ENCODE assay signal across 1 cellular context in the genomic region with DNA sequence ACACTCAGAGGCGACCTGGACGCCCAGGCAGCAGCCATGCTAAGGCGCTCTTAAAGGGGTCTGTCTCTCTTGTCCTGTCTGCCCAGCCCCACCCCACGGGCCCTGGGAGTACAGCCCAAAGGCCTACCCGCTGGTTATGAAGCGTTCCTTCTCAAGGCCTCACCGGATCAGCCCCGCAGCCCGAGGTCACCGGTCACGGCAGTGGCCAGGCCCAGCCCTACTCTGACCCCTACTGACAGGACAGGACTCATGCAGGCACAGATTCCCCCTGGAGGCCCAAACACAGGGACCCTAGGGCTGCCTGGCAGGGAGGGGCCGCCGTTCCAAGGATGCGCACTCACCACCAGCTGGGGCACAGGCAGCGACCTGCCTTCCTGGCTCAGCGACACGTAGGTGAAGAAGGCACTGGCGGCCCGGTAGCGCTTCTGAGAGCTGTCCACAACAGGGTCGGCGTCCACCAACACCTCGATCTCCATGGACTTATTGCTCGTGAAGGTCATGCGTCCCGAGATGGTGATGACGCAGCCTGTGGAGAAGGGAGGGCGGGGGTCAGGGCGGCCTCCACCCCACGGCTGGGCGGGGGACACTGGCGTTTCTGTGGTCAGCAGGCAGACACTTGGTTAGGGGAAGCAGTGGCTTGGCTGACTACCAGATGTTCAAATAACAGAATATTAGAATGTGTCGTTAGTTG.
A peak's percentile ranks its signal among the peaks of the same experiment; 100 is the strongest.
TF ChIP-seq lines count a peak whose summit lies in the region.

No MANE protein-coding gene starts in this region.

TF ChIP-seq in HepG2, 621 proteins besides CTCF, POLR2A, EP300 and RAD21 (continued from another document):
- TF ChIP-seq MYNN (CRISPR knock-in tag; IDR thresholded peaks at IDR 0.05; ENCODE audit: low read depth), result no peak
- TF ChIP-seq, protein P1, sequence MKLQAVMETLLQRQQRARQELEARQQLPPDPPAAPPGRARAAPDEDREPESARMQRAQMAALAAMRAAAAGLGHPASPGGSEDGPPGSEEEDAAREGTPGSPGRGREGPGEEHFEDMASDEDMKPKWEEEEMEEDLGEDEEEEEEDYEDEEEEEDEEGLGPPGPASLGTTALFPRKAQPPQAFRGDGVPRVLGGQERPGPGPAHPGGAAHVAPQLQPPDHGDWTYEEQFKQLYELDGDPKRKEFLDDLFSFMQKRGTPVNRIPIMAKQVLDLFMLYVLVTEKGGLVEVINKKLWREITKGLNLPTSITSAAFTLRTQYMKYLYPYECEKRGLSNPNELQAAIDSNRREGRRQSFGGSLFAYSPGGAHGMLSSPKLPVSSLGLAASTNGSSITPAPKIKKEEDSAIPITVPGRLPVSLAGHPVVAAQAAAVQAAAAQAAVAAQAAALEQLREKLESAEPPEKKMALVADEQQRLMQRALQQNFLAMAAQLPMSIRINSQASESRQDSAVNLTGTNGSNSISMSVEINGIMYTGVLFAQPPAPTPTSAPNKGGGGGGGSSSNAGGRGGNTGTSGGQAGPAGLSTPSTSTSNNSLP (IDR thresholded peaks at IDR 0.05; ENCODE audit: low read depth, low read length), result no peak
- TF ChIP-seq KMT2A (CRISPR knock-in tag; IDR thresholded peaks at IDR 0.05), result no peak
- no peak for TF ChIP-seq ZNF7 (CRISPR knock-in tag; IDR thresholded peaks at IDR 0.05)
- no peak for TF ChIP-seq BHLHE40 (IDR thresholded peaks at IDR 0.05; ENCODE audit: low read length)
- TF ChIP-seq ZNF207 (IDR thresholded peaks at IDR 0.05; ENCODE audit: borderline replicate concordance), result no peak
- no peak for TF ChIP-seq RAD51 (IDR thresholded peaks at IDR 0.05; ENCODE audit: borderline replicate concordance)
- TF ChIP-seq ZFY (CRISPR knock-in tag; IDR thresholded peaks at IDR 0.05), result peak; percentile 64
- TF ChIP-seq, protein P2, sequence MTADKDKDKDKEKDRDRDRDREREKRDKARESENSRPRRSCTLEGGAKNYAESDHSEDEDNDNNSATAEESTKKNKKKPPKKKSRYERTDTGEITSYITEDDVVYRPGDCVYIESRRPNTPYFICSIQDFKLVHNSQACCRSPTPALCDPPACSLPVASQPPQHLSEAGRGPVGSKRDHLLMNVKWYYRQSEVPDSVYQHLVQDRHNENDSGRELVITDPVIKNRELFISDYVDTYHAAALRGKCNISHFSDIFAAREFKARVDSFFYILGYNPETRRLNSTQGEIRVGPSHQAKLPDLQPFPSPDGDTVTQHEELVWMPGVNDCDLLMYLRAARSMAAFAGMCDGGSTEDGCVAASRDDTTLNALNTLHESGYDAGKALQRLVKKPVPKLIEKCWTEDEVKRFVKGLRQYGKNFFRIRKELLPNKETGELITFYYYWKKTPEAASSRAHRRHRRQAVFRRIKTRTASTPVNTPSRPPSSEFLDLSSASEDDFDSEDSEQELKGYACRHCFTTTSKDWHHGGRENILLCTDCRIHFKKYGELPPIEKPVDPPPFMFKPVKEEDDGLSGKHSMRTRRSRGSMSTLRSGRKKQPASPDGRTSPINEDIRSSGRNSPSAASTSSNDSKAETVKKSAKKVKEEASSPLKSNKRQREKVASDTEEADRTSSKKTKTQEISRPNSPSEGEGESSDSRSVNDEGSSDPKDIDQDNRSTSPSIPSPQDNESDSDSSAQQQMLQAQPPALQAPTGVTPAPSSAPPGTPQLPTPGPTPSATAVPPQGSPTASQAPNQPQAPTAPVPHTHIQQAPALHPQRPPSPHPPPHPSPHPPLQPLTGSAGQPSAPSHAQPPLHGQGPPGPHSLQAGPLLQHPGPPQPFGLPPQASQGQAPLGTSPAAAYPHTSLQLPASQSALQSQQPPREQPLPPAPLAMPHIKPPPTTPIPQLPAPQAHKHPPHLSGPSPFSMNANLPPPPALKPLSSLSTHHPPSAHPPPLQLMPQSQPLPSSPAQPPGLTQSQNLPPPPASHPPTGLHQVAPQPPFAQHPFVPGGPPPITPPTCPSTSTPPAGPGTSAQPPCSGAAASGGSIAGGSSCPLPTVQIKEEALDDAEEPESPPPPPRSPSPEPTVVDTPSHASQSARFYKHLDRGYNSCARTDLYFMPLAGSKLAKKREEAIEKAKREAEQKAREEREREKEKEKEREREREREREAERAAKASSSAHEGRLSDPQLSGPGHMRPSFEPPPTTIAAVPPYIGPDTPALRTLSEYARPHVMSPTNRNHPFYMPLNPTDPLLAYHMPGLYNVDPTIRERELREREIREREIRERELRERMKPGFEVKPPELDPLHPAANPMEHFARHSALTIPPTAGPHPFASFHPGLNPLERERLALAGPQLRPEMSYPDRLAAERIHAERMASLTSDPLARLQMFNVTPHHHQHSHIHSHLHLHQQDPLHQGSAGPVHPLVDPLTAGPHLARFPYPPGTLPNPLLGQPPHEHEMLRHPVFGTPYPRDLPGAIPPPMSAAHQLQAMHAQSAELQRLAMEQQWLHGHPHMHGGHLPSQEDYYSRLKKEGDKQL (CRISPR knock-in tag; IDR thresholded peaks at IDR 0.05; ENCODE audit: low read depth), result no peak
- no peak for TF ChIP-seq ZIK1 (CRISPR knock-in tag; IDR thresholded peaks at IDR 0.05; ENCODE audit: borderline replicate concordance, low read depth)
- TF ChIP-seq, protein P3, sequence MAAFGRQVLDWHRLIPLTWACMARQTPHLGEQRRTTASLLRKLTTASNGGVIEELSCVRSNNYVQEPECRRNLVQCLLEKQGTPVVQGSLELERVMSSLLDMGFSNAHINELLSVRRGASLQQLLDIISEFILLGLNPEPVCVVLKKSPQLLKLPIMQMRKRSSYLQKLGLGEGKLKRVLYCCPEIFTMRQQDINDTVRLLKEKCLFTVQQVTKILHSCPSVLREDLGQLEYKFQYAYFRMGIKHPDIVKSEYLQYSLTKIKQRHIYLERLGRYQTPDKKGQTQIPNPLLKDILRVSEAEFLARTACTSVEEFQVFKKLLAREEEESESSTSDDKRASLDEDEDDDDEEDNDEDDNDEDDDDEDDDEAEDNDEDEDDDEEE (CRISPR knock-in tag; IDR thresholded peaks at IDR 0.05), result no peak
- peak; percentile 72 for TF ChIP-seq ZBTB38 (CRISPR knock-in tag; IDR thresholded peaks at IDR 0.05)
- no peak for TF ChIP-seq GTF3A (CRISPR knock-in tag; conservative IDR thresholded peaks at IDR 0.05)
- TF ChIP-seq KAT7 (CRISPR knock-in tag; IDR thresholded peaks at IDR 0.05; ENCODE audit: borderline replicate concordance), result no peak
- no peak for TF ChIP-seq FOXK1 (CRISPR knock-in tag; IDR thresholded peaks at IDR 0.05; ENCODE audit: borderline replicate concordance, low read depth)
- TF ChIP-seq ZNF674 (CRISPR knock-in tag; IDR thresholded peaks at IDR 0.05; ENCODE audit: low read depth), result no peak
- TF ChIP-seq, protein P4, sequence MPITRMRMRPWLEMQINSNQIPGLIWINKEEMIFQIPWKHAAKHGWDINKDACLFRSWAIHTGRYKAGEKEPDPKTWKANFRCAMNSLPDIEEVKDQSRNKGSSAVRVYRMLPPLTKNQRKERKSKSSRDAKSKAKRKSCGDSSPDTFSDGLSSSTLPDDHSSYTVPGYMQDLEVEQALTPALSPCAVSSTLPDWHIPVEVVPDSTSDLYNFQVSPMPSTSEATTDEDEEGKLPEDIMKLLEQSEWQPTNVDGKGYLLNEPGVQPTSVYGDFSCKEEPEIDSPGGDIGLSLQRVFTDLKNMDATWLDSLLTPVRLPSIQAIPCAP (CRISPR knock-in tag; IDR thresholded peaks at IDR 0.05; ENCODE audit: low read depth), result no peak
- no peak for TF ChIP-seq TEAD2 (CRISPR knock-in tag; IDR thresholded peaks at IDR 0.05)
- no peak for TF ChIP-seq SRSF9 (IDR thresholded peaks at IDR 0.05; ENCODE audit: borderline replicate concordance, insufficient read depth, low read depth, low read length, poor library complexity, severe bottlenecking)
- TF ChIP-seq, protein P5, sequence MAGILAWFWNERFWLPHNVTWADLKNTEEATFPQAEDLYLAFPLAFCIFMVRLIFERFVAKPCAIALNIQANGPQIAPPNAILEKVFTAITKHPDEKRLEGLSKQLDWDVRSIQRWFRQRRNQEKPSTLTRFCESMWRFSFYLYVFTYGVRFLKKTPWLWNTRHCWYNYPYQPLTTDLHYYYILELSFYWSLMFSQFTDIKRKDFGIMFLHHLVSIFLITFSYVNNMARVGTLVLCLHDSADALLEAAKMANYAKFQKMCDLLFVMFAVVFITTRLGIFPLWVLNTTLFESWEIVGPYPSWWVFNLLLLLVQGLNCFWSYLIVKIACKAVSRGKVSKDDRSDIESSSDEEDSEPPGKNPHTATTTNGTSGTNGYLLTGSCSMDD (CRISPR knock-in tag; IDR thresholded peaks at IDR 0.05), result no peak
- TF ChIP-seq ZNF235 (CRISPR knock-in tag; IDR thresholded peaks at IDR 0.05; ENCODE audit: borderline replicate concordance), result no peak
- TF ChIP-seq FIP1L1 (IDR thresholded peaks at IDR 0.05; ENCODE audit: borderline replicate concordance, insufficient read depth, low read depth, low read length), result no peak
- TF ChIP-seq CHD4 (IDR thresholded peaks at IDR 0.05; ENCODE audit: borderline replicate concordance, low read length), result no peak
- no peak for TF ChIP-seq ADNP (CRISPR knock-in tag; IDR thresholded peaks at IDR 0.05)
- no peak for TF ChIP-seq CHCHD3 (CRISPR knock-in tag; IDR thresholded peaks at IDR 0.05)
- TF ChIP-seq NR2C2 (CRISPR knock-in tag; IDR thresholded peaks at IDR 0.05; ENCODE audit: borderline replicate concordance), result peak; percentile 54; the same call in 1 of the 2 replicates
- no peak for TF ChIP-seq MED1 (CRISPR knock-in tag; IDR thresholded peaks at IDR 0.05)
- TF ChIP-seq, protein P6, sequence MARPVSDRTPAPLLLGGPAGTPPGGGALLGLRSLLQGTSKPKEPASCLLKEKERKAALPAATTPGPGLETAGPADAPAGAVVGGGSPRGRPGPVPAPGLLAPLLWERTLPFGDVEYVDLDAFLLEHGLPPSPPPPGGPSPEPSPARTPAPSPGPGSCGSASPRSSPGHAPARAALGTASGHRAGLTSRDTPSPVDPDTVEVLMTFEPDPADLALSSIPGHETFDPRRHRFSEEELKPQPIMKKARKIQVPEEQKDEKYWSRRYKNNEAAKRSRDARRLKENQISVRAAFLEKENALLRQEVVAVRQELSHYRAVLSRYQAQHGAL (CRISPR knock-in tag; IDR thresholded peaks at IDR 0.05; ENCODE audit: not compliant biosample characterization), result no peak
- no peak for TF ChIP-seq GATAD1 (CRISPR knock-in tag; IDR thresholded peaks at IDR 0.05)
- TF ChIP-seq CREM (IDR thresholded peaks at IDR 0.05), result no peak
- no peak for TF ChIP-seq CREM (CRISPR knock-in tag; IDR thresholded peaks at IDR 0.05)
- TF ChIP-seq ZNF850 (CRISPR knock-in tag; conservative IDR thresholded peaks at IDR 0.05), result no peak
- TF ChIP-seq, protein P7, sequence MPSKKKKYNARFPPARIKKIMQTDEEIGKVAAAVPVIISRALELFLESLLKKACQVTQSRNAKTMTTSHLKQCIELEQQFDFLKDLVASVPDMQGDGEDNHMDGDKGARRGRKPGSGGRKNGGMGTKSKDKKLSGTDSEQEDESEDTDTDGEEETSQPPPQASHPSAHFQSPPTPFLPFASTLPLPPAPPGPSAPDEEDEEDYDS (CRISPR knock-in tag; IDR thresholded peaks at IDR 0.05), result no peak
- no peak for TF ChIP-seq ZNF367 (CRISPR knock-in tag; IDR thresholded peaks at IDR 0.05; ENCODE audit: borderline replicate concordance)
- TF ChIP-seq SMYD3 (CRISPR knock-in tag; IDR thresholded peaks at IDR 0.05), result no peak
- no peak for TF ChIP-seq ZNF264 (CRISPR knock-in tag; IDR thresholded peaks at IDR 0.05)
- TF ChIP-seq ZNF83 (CRISPR knock-in tag; IDR thresholded peaks at IDR 0.05; ENCODE audit: borderline replicate concordance), result no peak
- TF ChIP-seq KDM1A (CRISPR knock-in tag; IDR thresholded peaks at IDR 0.05), result no peak
- TF ChIP-seq MBD4 (IDR thresholded peaks at IDR 0.05; ENCODE audit: borderline replicate concordance, low read length), result no peak
- TF ChIP-seq DPF2 (CRISPR knock-in tag; IDR thresholded peaks at IDR 0.05; ENCODE audit: borderline replicate concordance, low read depth), result no peak
- TF ChIP-seq ZSCAN21 (CRISPR knock-in tag; IDR thresholded peaks at IDR 0.05; ENCODE audit: borderline replicate concordance), result no peak
- TF ChIP-seq CEBPB (IDR thresholded peaks at IDR 0.05; ENCODE audit: borderline replicate concordance, low read depth, low read length), result no peak
- no peak for TF ChIP-seq ATF7 (IDR thresholded peaks at IDR 0.05)
- TF ChIP-seq ATF7 (CRISPR knock-in tag; IDR thresholded peaks at IDR 0.05), result no peak
- no peak for TF ChIP-seq ZNF20 (CRISPR knock-in tag; IDR thresholded peaks at IDR 0.05)
- TF ChIP-seq THAP11 (CRISPR knock-in tag; IDR thresholded peaks at IDR 0.05), result no peak
- no peak for TF ChIP-seq ZNF350 (CRISPR knock-in tag; IDR thresholded peaks at IDR 0.05; ENCODE audit: borderline replicate concordance, low read depth)
- no peak for TF ChIP-seq NCOA5 (CRISPR knock-in tag; IDR thresholded peaks at IDR 0.05)
- TF ChIP-seq ZBTB7A (CRISPR knock-in tag; IDR thresholded peaks at IDR 0.05), result peak; percentile 47; the same call in 1 of the 2 replicates
- TF ChIP-seq POLR2AphosphoS5 (IDR thresholded peaks at IDR 0.05; ENCODE audit: low read depth, low read length), result no peak
- TF ChIP-seq, protein P8, sequence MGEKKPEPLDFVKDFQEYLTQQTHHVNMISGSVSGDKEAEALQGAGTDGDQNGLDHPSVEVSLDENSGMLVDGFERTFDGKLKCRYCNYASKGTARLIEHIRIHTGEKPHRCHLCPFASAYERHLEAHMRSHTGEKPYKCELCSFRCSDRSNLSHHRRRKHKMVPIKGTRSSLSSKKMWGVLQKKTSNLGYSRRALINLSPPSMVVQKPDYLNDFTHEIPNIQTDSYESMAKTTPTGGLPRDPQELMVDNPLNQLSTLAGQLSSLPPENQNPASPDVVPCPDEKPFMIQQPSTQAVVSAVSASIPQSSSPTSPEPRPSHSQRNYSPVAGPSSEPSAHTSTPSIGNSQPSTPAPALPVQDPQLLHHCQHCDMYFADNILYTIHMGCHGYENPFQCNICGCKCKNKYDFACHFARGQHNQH (CRISPR knock-in tag; IDR thresholded peaks at IDR 0.05), result no peak
- TF ChIP-seq, protein P9, sequence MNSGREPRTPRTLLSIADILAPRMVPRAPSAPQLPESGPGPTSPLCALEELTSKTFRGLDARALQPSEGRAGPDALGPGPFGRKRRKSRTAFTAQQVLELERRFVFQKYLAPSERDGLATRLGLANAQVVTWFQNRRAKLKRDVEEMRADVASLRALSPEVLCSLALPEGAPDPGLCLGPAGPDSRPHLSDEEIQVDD (CRISPR knock-in tag; IDR thresholded peaks at IDR 0.05; ENCODE audit: borderline replicate concordance), result no peak
- TF ChIP-seq MAFF (IDR thresholded peaks at IDR 0.05; ENCODE audit: low read depth, low read length), result no peak
- TF ChIP-seq, protein P10, sequence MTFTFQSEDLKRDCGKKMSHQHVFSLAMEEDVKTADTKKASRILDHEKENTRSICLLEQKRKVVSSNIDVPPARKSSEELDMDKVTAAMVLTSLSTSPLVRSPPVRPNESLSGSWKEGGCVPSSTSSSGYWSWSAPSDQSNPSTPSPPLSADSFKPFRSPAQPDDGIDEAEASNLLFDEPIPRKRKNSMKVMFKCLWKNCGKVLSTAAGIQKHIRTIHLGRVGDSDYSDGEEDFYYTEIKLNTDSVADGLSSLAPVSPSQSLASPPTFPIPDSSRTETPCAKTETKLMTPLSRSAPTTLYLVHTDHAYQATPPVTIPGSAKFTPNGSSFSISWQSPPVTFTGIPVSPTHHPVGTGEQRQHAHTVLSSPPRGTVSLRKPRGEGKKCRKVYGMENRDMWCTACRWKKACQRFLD (CRISPR knock-in tag; IDR thresholded peaks at IDR 0.05; ENCODE audit: borderline replicate concordance), result no peak
- TF ChIP-seq EED (CRISPR knock-in tag; IDR thresholded peaks at IDR 0.05), result no peak
- TF ChIP-seq, protein P11, sequence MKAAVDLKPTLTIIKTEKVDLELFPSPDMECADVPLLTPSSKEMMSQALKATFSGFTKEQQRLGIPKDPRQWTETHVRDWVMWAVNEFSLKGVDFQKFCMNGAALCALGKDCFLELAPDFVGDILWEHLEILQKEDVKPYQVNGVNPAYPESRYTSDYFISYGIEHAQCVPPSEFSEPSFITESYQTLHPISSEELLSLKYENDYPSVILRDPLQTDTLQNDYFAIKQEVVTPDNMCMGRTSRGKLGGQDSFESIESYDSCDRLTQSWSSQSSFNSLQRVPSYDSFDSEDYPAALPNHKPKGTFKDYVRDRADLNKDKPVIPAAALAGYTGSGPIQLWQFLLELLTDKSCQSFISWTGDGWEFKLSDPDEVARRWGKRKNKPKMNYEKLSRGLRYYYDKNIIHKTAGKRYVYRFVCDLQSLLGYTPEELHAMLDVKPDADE (CRISPR knock-in tag; IDR thresholded peaks at IDR 0.05), result no peak
